ENCODE assay signal across 13 cellular contexts in the genomic region with DNA sequence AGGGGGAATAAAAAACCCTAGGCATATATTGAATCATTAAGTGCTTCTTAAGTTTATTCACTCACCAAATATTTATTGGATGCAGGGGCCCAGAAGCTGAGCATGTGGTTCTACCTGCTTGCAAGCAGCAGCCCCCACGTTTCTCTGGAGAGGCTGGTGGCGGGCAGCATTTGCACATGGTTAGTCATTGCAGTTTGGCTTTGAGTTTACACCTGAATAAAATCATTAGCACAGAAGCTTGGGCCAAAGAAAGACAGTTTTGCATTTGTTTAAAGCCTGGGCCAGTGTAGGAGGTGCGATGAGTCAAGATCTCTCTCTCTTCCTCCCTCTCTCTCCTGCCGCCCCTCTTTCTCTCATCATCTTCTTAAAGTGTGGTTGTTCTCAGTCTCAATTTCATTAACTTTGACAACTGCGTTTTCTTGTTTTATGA.
DNase-seq lines count a peak whose midpoint lies in the region; ATAC-seq and TF ChIP-seq lines count a peak whose summit lies in the region.
"Had no signal": no experiment of that assay in that cellular context is flagged by ENCODE, and none has a peak within 500 bp of the region (broad histone marks: within the 10 kb centered on the region; RNA-seq: fewer than 3 reads in every experiment).

No MANE protein-coding gene starts in this region.

- H3K9ac ChIP-seq in adipocyte (ENCODE audit: low read length) = peak overlapping the region; percentile 5

- no peaks in the 10 kb centered on the region for H3K27me3 ChIP-seq in adipocyte (replicated peaks; ENCODE audit: control insufficient read depth, insufficient read depth, low read length)
- H3K27me3 ChIP-seq in WERI-Rb-1 (ENCODE audit: insufficient read depth, low read depth, severe bottlenecking) = no peaks in the 10 kb centered on the region

- no peak overlapping the region for H3K27ac Mint-ChIP-seq in endothelial cell (ENCODE audit: unreplicated experiment)
- H3K27ac Mint-ChIP-seq: CD8-positive, alpha-beta T cell; IgD-negative memory B cell had no signal

- no peaks in the 10 kb centered on the region for H3K27me3 Mint-ChIP-seq in endothelial cell (ENCODE audit: unreplicated experiment)

- no peaks in the 10 kb centered on the region for H3K4me1 Mint-ChIP-seq in endothelial cell (ENCODE audit: unreplicated experiment)
- H3K4me1 Mint-ChIP-seq: IgD-negative memory B cell had no signal

- no peaks in the 10 kb centered on the region for H3K9me3 ChIP-seq in adipocyte (ENCODE audit: control insufficient read depth, low read length)
- H3K9me3 ChIP-seq in WERI-Rb-1 (ENCODE audit: severe bottlenecking) = no peaks in the 10 kb centered on the region

- TF ChIP-seq CTCF in coronary artery (IDR thresholded peaks at IDR 0.05) = no peak
- no peak for TF ChIP-seq CTCF in endothelial cell (IDR thresholded peaks at IDR 0.05; ENCODE audit: unreplicated experiment)
- no peak for TF ChIP-seq CTCF in WERI-Rb-1 (IDR thresholded peaks at IDR 0.05; ENCODE audit: low read depth, low read length)

- H3K4me1 ChIP-seq in adipocyte (ENCODE audit: control insufficient read depth, insufficient read depth, low read length) = peaks cover 40% of the 10 kb centered on the region

- H3K36me3 Mint-ChIP-seq in endothelial cell (ENCODE audit: low read depth, unreplicated experiment) = peaks cover 4% of the 10 kb centered on the region
- H3K36me3 Mint-ChIP-seq: CD8-positive, alpha-beta T cell had no signal

- no peak overlapping the region for H3K27ac ChIP-seq in coronary artery
- no peak overlapping the region for H3K27ac ChIP-seq in WERI-Rb-1

- no peak overlapping the region for H3K4me3 Mint-ChIP-seq in endothelial cell (ENCODE audit: unreplicated experiment)
- H3K4me3 Mint-ChIP-seq: CD8-positive, alpha-beta T cell; IgD-negative memory B cell had no signal

- DNase-seq in M059J (ENCODE audit: low read depth) (peak; percentile 79), adipocyte (ENCODE audit: low read depth) (no peak), inferior parietal cortex (ENCODE audit: extremely low spot score) (peak; percentile 36), coronary artery (ENCODE audit: low spot score) (no peak), endothelial cell (ENCODE audit: low spot score) (no peak), WERI-Rb-1 (no peak)
- DNase-seq in stimulated activated CD4-positive, alpha-beta T cell treated with anti-CD3 and anti-CD28 coated beads, Interleukin-2, amount 100 ng/mL, for 48 hours = peak; percentile 10 to 20
- DNase-seq: CD8-positive, alpha-beta T cell; erythroblast; islet precursor cell; NCI-H2081 treated with DMSO at 0.1 percent for 48 hours had no signal

- H3K9me3 Mint-ChIP-seq in endothelial cell (ENCODE audit: unreplicated experiment) = no peaks in the 10 kb centered on the region

- H3K4me3 ChIP-seq in adipocyte (ENCODE audit: low read length) (no peak overlapping the region), coronary artery (no peak overlapping the region), WERI-Rb-1 (ENCODE audit: low read depth, low read length) (no peak overlapping the region)

- no peak for ATAC-seq in GM19455 (IDR thresholded peaks at IDR 0.05; ENCODE audit: unreplicated experiment)
- ATAC-seq: CD8-positive, alpha-beta T cell had no signal

- H3K36me3 ChIP-seq in adipocyte (ENCODE audit: control insufficient read depth, insufficient read depth, low read length, severe bottlenecking) (no peaks in the 10 kb centered on the region), WERI-Rb-1 (peaks cover 45% of the 10 kb centered on the region)

Comparison
In these comparisons a context has a peak if more than half of its experiments do, and no peak if none do; other contexts are left out.
1. DNase-seq: peak in M059J (single experiment), inferior parietal cortex (single experiment) and stimulated activated CD4-positive, alpha-beta T cell treated with anti-CD3 and anti-CD28 coated beads, Interleukin-2, amount 100 ng/mL, for 48 hours (2 of 2); none in adipocyte (single experiment), coronary artery (single experiment), endothelial cell (single experiment) and WERI-Rb-1 (single experiment).